In the genomic region with DNA sequence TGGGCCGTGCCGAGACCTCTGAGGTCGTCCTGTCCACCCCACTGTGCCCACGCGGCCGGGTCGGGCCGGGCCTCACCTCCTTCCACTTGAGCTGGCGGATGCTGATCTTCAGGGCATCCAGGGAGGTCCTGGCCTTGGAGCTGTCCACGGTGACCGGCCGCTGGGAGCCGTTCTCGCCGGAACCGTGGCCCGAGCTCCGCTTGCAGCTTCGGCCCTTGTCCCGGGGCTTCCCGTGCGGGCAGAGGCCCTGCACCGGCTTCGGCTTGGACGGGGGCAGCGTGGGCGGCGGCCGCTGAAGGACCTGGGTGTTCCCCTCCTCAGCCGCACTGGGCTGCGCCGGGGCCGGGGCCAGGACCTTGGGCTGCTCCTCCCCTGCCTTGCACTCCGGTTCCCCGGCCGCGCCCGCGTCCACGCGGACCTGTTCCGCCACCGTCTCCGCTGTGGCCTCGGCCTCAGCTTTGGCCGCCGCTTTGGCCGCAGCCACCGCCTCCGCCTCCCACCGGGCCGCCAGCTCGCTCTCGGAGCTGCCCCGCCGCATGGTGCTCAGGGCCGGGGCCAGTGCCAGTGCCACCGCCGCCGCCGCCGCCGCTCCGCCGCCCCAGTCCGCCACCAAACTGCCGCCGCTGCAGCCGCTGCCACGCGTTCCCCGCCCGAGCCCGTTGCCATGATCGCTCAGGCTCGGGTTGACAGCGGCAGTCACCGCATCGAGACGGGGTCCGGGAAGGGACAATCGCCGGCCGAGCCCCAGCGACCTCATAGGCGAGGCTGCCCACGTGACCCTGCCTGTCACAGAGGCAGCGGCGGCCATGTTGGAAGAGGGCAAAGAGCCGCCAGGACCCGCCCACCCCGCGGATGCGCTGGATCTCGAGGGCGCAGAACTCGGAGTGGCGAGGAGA, we compare ENCODE assay signal across 8 cellular contexts. TPM values are rescaled to one million over a fixed set of nuclear protein-coding genes. Genes with fewer than 3 reads are reported as not detected.
DNase-seq lines count a peak whose midpoint lies in the region; ATAC-seq and TF ChIP-seq lines count a peak whose summit lies in the region.

A gene with protein sequence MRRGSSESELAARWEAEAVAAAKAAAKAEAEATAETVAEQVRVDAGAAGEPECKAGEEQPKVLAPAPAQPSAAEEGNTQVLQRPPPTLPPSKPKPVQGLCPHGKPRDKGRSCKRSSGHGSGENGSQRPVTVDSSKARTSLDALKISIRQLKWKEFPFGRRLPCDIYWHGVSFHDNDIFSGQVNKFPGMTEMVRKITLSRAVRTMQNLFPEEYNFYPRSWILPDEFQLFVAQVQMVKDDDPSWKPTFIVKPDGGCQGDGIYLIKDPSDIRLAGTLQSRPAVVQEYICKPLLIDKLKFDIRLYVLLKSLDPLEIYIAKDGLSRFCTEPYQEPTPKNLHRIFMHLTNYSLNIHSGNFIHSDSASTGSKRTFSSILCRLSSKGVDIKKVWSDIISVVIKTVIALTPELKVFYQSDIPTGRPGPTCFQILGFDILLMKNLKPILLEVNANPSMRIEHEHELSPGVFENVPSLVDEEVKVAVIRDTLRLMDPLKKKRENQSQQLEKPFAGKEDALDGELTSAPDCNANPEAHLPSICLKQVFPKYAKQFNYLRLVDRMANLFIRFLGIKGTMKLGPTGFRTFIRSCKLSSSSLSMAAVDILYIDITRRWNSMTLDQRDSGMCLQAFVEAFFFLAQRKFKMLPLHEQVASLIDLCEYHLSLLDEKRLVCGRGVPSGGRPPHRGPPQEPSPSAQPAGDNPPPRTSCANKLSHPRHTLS (minus strand): TSS at position 698 of the 896 bp plus-strand sequence. CDS start 160 bp downstream, at position 538.

- H3K27me3 ChIP-seq in layer of hippocampus (ENCODE audit: control insufficient read depth, insufficient read depth, low read length), result no peaks in the 10 kb centered on the region

- ATAC-seq in HG03432 (IDR thresholded peaks at IDR 0.05; ENCODE audit: unreplicated experiment), result peak; percentile 94

- DNase-seq in Ammon's horn (ENCODE audit: low spot score) (peak; percentile 98), NCI-H460 (ENCODE audit: extremely low read depth, low read depth) (peak; percentile 92)
- DNase-seq in activated CD4-positive, alpha-beta T cell treated with anti-CD3 and anti-CD28 coated beads for 24 hours (ENCODE audit: low read depth in 2 of 2), result peak; percentile 94 to 95
- DNase-seq in stimulated activated CD4-positive, alpha-beta T cell treated with anti-CD3 and anti-CD28 coated beads, Interleukin-1b, Interleukin-23, amount 100 ng/mL, for 24 hours (ENCODE audit: low read depth in 4 of 4, low spot score in 1 of 4), result peak; percentile 89 to 95 (median 93)

- peak; percentile 52 for TF ChIP-seq POLR2A in GM19193 (IDR thresholded peaks at IDR 0.05; ENCODE audit: extremely low read depth, insufficient read depth, insufficient read length)

- H3K27ac ChIP-seq in cingulate gyrus (ENCODE audit: low read depth, low read length) (peak within 1 kb of the TSS; percentile 60), layer of hippocampus (ENCODE audit: low read depth, low read length) (peak within 1 kb of the TSS; percentile 79)

RNA-seq across cellular contexts. Expression of the gene that starts here (rescaled TPM):
- total RNA-seq in NCI-H460 (2014; rRNA removed; shearing (Covaris generic)), result 2.1 and 4.0 TPM in 2 replicates
- 0.47 and 2.4 TPM in 2 replicates for polyA plus RNA-seq in NCI-H460 (2014; cell fraction: nucleus; rRNA removed)

Comparison
In these comparisons a context has a peak if more than half of its experiments do, and no peak if none do; other contexts are left out.
1. Peak in every context shown above with its lines: DNase-seq, ATAC-seq and H3K27ac ChIP-seq.